In genomic region chr11:123525511-123525918, GRCh38 we compare ENCODE assay signal across 1 cellular context.
TF ChIP-seq lines count a peak whose summit lies in the region.

No MANE protein-coding gene starts in this region.

TF ChIP-seq in GM23338, 12 proteins besides CTCF, POLR2A, EP300 and RAD21 (continued from another document):
- TF ChIP-seq ZNF462 (CRISPR knock-in tag; IDR thresholded peaks at IDR 0.05): no peak
